ENCODE assay signal across 8 cellular contexts in genomic region chr5:109690456-109691247, GRCh38. TPM values are rescaled to one million over a fixed set of nuclear protein-coding genes. Genes with fewer than 3 reads are reported as not detected.
DNase-seq lines count a peak whose midpoint lies in the region; ATAC-seq and TF ChIP-seq lines count a peak whose summit lies in the region.

No MANE protein-coding gene starts in this region.

- peak overlapping the region; percentile 95 for H3K4me3 Mint-ChIP-seq in endothelial cell (ENCODE audit: unreplicated experiment)

- TF ChIP-seq CTCF in endothelial cell (IDR thresholded peaks at IDR 0.05; ENCODE audit: unreplicated experiment): no peak

- H3K9me3 Mint-ChIP-seq in endothelial cell (ENCODE audit: unreplicated experiment): no peaks in the 10 kb centered on the region

- no peaks in the 10 kb centered on the region for H3K36me3 Mint-ChIP-seq in endothelial cell (ENCODE audit: low read depth, unreplicated experiment)

- no peak for ATAC-seq in activated CD4-positive, CD25-positive, alpha-beta regulatory T cell treated with anti-CD3 and anti-CD28 coated beads, Interleukin-2, amount 50 U/mL, for 24 hours
- peak; percentile 22 for ATAC-seq in HG03159 (IDR thresholded peaks at IDR 0.05; ENCODE audit: unreplicated experiment)

- peaks cover 47% of the 10 kb centered on the region for H3K4me1 Mint-ChIP-seq in endothelial cell (ENCODE audit: unreplicated experiment)

- H3K27me3 Mint-ChIP-seq in endothelial cell (ENCODE audit: unreplicated experiment): peaks cover 11% of the 10 kb centered on the region

- DNase-seq in activated CD4-positive, CD25-positive, alpha-beta regulatory T cell (lab: John Stamatoyannopoulos, UW): peak in 3 of 4 experiments; percentile 4 to 20 (median 18)
- DNase-seq in NOMO-1 treated with DMSO at 0.1 percent for 48 hours (lab: John Stamatoyannopoulos, UW; ENCODE audit: unreplicated experiment) (peak; percentile 55), activated T-cell treated with anti-CD3 and anti-CD28 coated beads for 1 hour (ENCODE audit: low read depth) (peak; percentile 31), endothelial cell (ENCODE audit: low spot score) (peak; percentile 60), mesenteric fat pad (ENCODE audit: low spot score) (peak; percentile 89)
- DNase-seq in stimulated activated CD8-positive, alpha-beta memory T cell treated with anti-CD3 and anti-CD28 coated beads, Interleukin-15, amount 100 ng/mL, for 4 hours (ENCODE audit: low read depth in 2 of 2): peak; percentile 20 to 21

- peak overlapping the region; percentile 71 for H3K27ac Mint-ChIP-seq in endothelial cell (ENCODE audit: unreplicated experiment)

RNA-seq across cellular contexts. Expression of gene MAN2A1, which starts 0.9 kb away (rescaled TPM):
- total RNA-seq in endothelial cell (ENCODE audit: unreplicated experiment) (83.6 TPM), mesenteric fat pad (32.8 TPM)

Comparison
In these comparisons a context has a peak if more than half of its experiments do, and no peak if none do; other contexts are left out.
1. DNase-seq: peak in every context shown above with its lines; median percentile 89 in mesenteric fat pad; 60 in endothelial cell; 55 in NOMO-1 treated with DMSO at 0.1 percent for 48 hours; 31 in activated T-cell treated with anti-CD3 and anti-CD28 coated beads for 1 hour; 20 in stimulated activated CD8-positive, alpha-beta memory T cell treated with anti-CD3 and anti-CD28 coated beads, Interleukin-15, amount 100 ng/mL, for 4 hours; 18 in activated CD4-positive, CD25-positive, alpha-beta regulatory T cell.